In the genomic region with DNA sequence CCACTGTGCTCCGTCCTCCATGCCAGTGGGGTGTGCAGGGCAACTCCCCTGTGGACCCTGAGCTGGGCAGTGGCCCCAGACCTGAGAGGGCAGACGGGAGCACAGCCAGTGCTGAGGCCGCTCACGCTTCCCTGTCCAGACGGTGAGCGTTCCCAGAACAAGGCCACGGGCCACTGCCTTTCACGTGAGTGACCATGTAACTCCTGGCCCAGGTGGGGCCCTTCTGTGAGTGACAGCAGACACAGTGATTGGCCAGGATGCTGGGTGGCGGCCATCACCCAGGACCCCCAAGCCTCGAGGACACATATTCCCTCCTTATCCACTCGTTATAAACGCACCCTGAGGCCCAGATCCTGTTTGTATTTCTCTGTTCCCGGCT, we compare ENCODE assay signal across 18 cellular contexts.
"Had no signal": no experiment of that assay in that cellular context is flagged by ENCODE, and none has a peak within 500 bp of the region (broad histone marks: within the 10 kb centered on the region; RNA-seq: fewer than 3 reads in every experiment).

No MANE protein-coding gene starts in this region.

- H3K79me2 ChIP-seq: parathyroid adenoma had no signal

- H3K4me3 ChIP-seq: esophagus squamous epithelium, gastrocnemius medialis, lung, testis, vagina had no signal

- ATAC-seq: gastrocnemius medialis; natural killer cell; stimulated activated naive B cell treated with anti-CD40 and anti-IgM and Interleukin-4, amounts not matched to agents 10 μg/mL and 1 μg/mL and 100 μg/mL, for 72 hours had no signal

- FAIRE-seq: small intestine had no signal

- H2AFZ ChIP-seq: parathyroid adenoma had no signal

- H3K9me3 ChIP-seq: esophagus squamous epithelium, gastrocnemius medialis, testis, vagina had no signal

- H3K9ac ChIP-seq: parathyroid adenoma had no signal

- H3K27ac ChIP-seq: esophagus squamous epithelium, gastrocnemius medialis, parathyroid adenoma, testis, vagina had no signal

- H3K36me3 ChIP-seq: gastrocnemius medialis, vagina had no signal

- DNase-seq: activated CD4-positive, alpha-beta memory T cell treated with anti-CD3 and anti-CD28 coated beads for 36 hours; activated CD4-positive, alpha-beta T cell treated with anti-CD3 and anti-CD28 coated beads for 48 hours; activated naive CD4-positive, alpha-beta T cell treated with Interleukin-2 at 50 U/mL for 16 hours; activated T-cell treated with anti-CD3 and anti-CD28 coated beads, Interleukin-2, amount 50 U/mL, for 48 hours; esophagus squamous epithelium; gastrocnemius medialis; islet precursor cell; natural killer cell; small intestine; stimulated activated CD4-positive, alpha-beta T cell treated with anti-CD3 and anti-CD28 coated beads, Interleukin-2, amount 100 ng/mL, for 48 hours; stimulated activated CD8-positive, alpha-beta memory T cell treated with anti-CD3 and anti-CD28 coated beads, Interleukin-4, amount 100 ng/mL, for 48 hours; stimulated activated naive B cell treated with anti-CD40 and anti-IgM and Interleukin-4, amounts not matched to agents 10 μg/mL and 1 μg/mL and 100 μg/mL, for 72 hours; T-helper 2 cell; testis; trophoblast cell had no signal

- H3K27me3 ChIP-seq: testis, vagina had no signal

- H3K4me1 ChIP-seq: gastrocnemius medialis, parathyroid adenoma, vagina had no signal
